17 cellular contexts compared by ENCODE assay signal in genomic region chr13:48797127-48797526, GRCh38.
A peak's percentile ranks its signal among the peaks of the same experiment; 100 is the strongest.
DNase-seq lines count a peak whose midpoint lies in the region; TF ChIP-seq lines count a peak whose summit lies in the region.
"Had no signal": no experiment of that assay in that cellular context is flagged by ENCODE, and none has a peak within 500 bp of the region (broad histone marks: within the 10 kb centered on the region; RNA-seq: fewer than 3 reads in every experiment).

No MANE protein-coding gene starts in this region.

- WGBS in esophagus muscularis mucosa = 38% methylated on average over 3 of the region's 3 CpGs
- WGBS in mesodermal cell (ENCODE audit: insufficient coverage in 2 of 2), 2 experiments = 63 to 93% methylated on average over 2 to 3 of the region's 3 CpGs

- H3K4me1 ChIP-seq in esophagus muscularis mucosa (no peaks in the 10 kb centered on the region), mesodermal cell (ENCODE audit: control insufficient read depth, insufficient read depth, low read length, poor library complexity, severe bottlenecking) (no peaks in the 10 kb centered on the region)

- DNase-seq in ELF-1 (ENCODE audit: low read depth, low spot score) (peak; percentile 26), esophagus muscularis mucosa (ENCODE audit: extremely low spot score) (peak; percentile 21), retinal pigment epithelial cell (ENCODE audit: low read depth) (peak; percentile 37), DMS79 (lab: John Stamatoyannopoulos, UW) (no peak), activated T-cell treated with anti-CD3 and anti-CD28 coated beads for 4 hours (no peak), NCI-H2107 treated with DMSO at 0.1 percent for 48 hours (lab: John Stamatoyannopoulos, UW; ENCODE audit: unreplicated experiment) (no peak)
- DNase-seq: Calu3; CD8-positive, alpha-beta T cell; DMS 273 treated with DMSO at 0.1 percent for 48 hours; DMS53; GF-D8; GOT3; H7; HFFc6 had no signal

- no peak for TF ChIP-seq POLR2A in esophagus muscularis mucosa (IDR thresholded peaks at IDR 0.05; ENCODE audit: low read depth)

- H3K4me3 ChIP-seq in esophagus muscularis mucosa (no peak overlapping the region), mesodermal cell (ENCODE audit: extremely low read depth, insufficient read depth, low read length, poor library complexity, severe bottlenecking) (no peak overlapping the region), retinal pigment epithelial cell (ENCODE audit: low read length) (no peak overlapping the region)
- H3K4me3 ChIP-seq: BLaER1 treated with 17β-estradiol and CSF1 and Interleukin-3, amounts not matched to agents 10 nM and 100 nM had no signal

- intact Hi-C loops in esophagus muscularis mucosa (cut with DNase I) = no loop called here

- H3K36me3 ChIP-seq in esophagus muscularis mucosa (no peaks in the 10 kb centered on the region), mesodermal cell (ENCODE audit: control insufficient read depth, insufficient read depth, low read length) (no peaks in the 10 kb centered on the region)
- H3K36me3 ChIP-seq: BLaER1 treated with 17β-estradiol and CSF1 and Interleukin-3, amounts not matched to agents 10 nM and 100 nM had no signal

- TF ChIP-seq CTCF in esophagus muscularis mucosa (IDR thresholded peaks at IDR 0.05) (no peak), retinal pigment epithelial cell (conservative IDR thresholded peaks at IDR 0.05; ENCODE audit: low read depth, low read length) (no peak)

- H3K27ac ChIP-seq in esophagus muscularis mucosa (replicated peaks in 1 of 4) = no peak overlapping the region
- peak overlapping the region; percentile 7 for H3K27ac ChIP-seq in mesodermal cell (ENCODE audit: low read depth, low read length, severe bottlenecking)
- H3K27ac ChIP-seq: BLaER1 treated with 17β-estradiol and CSF1 and Interleukin-3, amounts not matched to agents 10 nM and 100 nM; HL-60 had no signal

- no peak for TF ChIP-seq EP300 in esophagus muscularis mucosa (IDR thresholded peaks at IDR 0.05)

- H3K27me3 ChIP-seq in esophagus muscularis mucosa = no peaks in the 10 kb centered on the region
- H3K27me3 ChIP-seq: BLaER1 treated with 17β-estradiol and CSF1 and Interleukin-3, amounts not matched to agents 10 nM and 100 nM had no signal

- no peaks in the 10 kb centered on the region for H3K9me3 ChIP-seq in esophagus muscularis mucosa
- H3K9me3 ChIP-seq in mesodermal cell (ENCODE audit: control insufficient read depth, low read length) = no peaks in the 10 kb centered on the region
- H3K9me3 ChIP-seq: BLaER1 treated with 17β-estradiol and CSF1 and Interleukin-3, amounts not matched to agents 10 nM and 100 nM had no signal

Comparison
In these comparisons a context has a peak if more than half of its experiments do, and no peak if none do; other contexts are left out.
1. DNase-seq: peak in ELF-1 (single experiment), esophagus muscularis mucosa (single experiment) and retinal pigment epithelial cell (single experiment); none in DMS79 (single experiment), activated T-cell treated with anti-CD3 and anti-CD28 coated beads for 4 hours (single experiment) and NCI-H2107 treated with DMSO at 0.1 percent for 48 hours (single experiment).